In genomic region chr12:51838036-51838435, GRCh38 we compare ENCODE assay signal across 24 cellular contexts. TPM values are rescaled to one million over a fixed set of nuclear protein-coding genes. Genes with fewer than 3 reads are reported as not detected.
"Had no signal": no experiment of that assay in that cellular context is flagged by ENCODE, and none has a peak within 500 bp of the region (broad histone marks: within the 10 kb centered on the region; RNA-seq: fewer than 3 reads in every experiment).

No MANE protein-coding gene starts in this region.

- H3K36me3 Mint-ChIP-seq: activated naive CD4-positive, alpha-beta T cell treated with anti-CD3 and anti-CD28 coated beads, Interleukin-2, amount 10 ng/mL, durations not matched to agents 7 days and 5 days; naive B cell; T-cell had no signal

- H3K4me3 Mint-ChIP-seq: activated B cell treated with CpG ODN at 0.5 μM for 24 hours; activated CD4-positive, alpha-beta memory T cell treated with anti-CD3 and anti-CD28 coated beads, Interleukin-2, amount 10 ng/mL, durations not matched to agents 7 days and 5 days; activated naive CD4-positive, alpha-beta T cell treated with anti-CD3 and anti-CD28 coated beads, Interleukin-2, amount 10 ng/mL, durations not matched to agents 7 days and 5 days; activated naive CD8-positive, alpha-beta T cell treated with anti-CD3 and anti-CD28 coated beads, Interleukin-2, amount 50 U/mL, for 24 hours; activated T-cell treated with anti-CD3 and anti-CD28 coated beads, Interleukin-2, amount 50 U/mL, for 24 hours; central memory CD8-positive, alpha-beta T cell; naive B cell; T-cell had no signal

- FAIRE-seq: urothelium cell line had no signal

- H3K9me3 Mint-ChIP-seq: activated B cell treated with CpG ODN at 0.5 μM for 24 hours; activated CD4-positive, alpha-beta memory T cell treated with anti-CD3 and anti-CD28 coated beads, Interleukin-2, amount 10 ng/mL, durations not matched to agents 7 days and 5 days; activated naive CD4-positive, alpha-beta T cell treated with anti-CD3 and anti-CD28 coated beads, Interleukin-2, amount 10 ng/mL, durations not matched to agents 7 days and 5 days; activated naive CD8-positive, alpha-beta T cell treated with anti-CD3 and anti-CD28 coated beads, Interleukin-2, amount 50 U/mL, for 24 hours; activated T-cell treated with anti-CD3 and anti-CD28 coated beads, Interleukin-2, amount 50 U/mL, for 24 hours; central memory CD8-positive, alpha-beta T cell; naive B cell; T-cell had no signal

- H3K36me3 ChIP-seq: brain microvascular endothelial cell, colonic mucosa, gastrocnemius medialis, heart left ventricle, sigmoid colon, thyroid gland had no signal

- H3K27ac ChIP-seq: brain microvascular endothelial cell, colonic mucosa, gastrocnemius medialis, heart left ventricle, sigmoid colon, thyroid gland had no signal

- H3K4me1 ChIP-seq: colonic mucosa, gastrocnemius medialis, sigmoid colon had no signal

- DNase-seq: activated B cell treated with CpG ODN at 0.5 μM for 24 hours; activated CD4-positive, alpha-beta memory T cell treated with anti-CD3 and anti-CD28 coated beads, Interleukin-2, amount 10 ng/mL, durations not matched to agents 7 days and 5 days; activated CD4-positive, alpha-beta T cell treated with anti-CD3 and anti-CD28 coated beads for 4 hours; activated naive CD4-positive, alpha-beta T cell treated with anti-CD3 and anti-CD28 coated beads, Interleukin-2, amount 10 ng/mL, durations not matched to agents 7 days and 5 days; activated naive CD8-positive, alpha-beta T cell treated with anti-CD3 and anti-CD28 coated beads, Interleukin-2, amount 50 U/mL, for 24 hours; activated T-cell treated with anti-CD3 and anti-CD28 coated beads, Interleukin-2, amount 50 U/mL, for 24 hours; anterior cingulate cortex; brain microvascular endothelial cell; colonic mucosa; effector CD4-positive, alpha-beta T cell; gastrocnemius medialis; heart left ventricle; left ventricle myocardium superior; naive B cell; posterior cingulate gyrus; sigmoid colon; stimulated activated naive CD4-positive, alpha-beta T cell; T-cell had no signal

- H3K27ac Mint-ChIP-seq: activated B cell treated with CpG ODN at 0.5 μM for 24 hours; activated CD4-positive, alpha-beta memory T cell treated with anti-CD3 and anti-CD28 coated beads, Interleukin-2, amount 10 ng/mL, durations not matched to agents 7 days and 5 days; activated naive CD4-positive, alpha-beta T cell treated with anti-CD3 and anti-CD28 coated beads, Interleukin-2, amount 10 ng/mL, durations not matched to agents 7 days and 5 days; activated naive CD8-positive, alpha-beta T cell treated with anti-CD3 and anti-CD28 coated beads, Interleukin-2, amount 50 U/mL, for 24 hours; activated T-cell treated with anti-CD3 and anti-CD28 coated beads, Interleukin-2, amount 50 U/mL, for 24 hours; T-cell had no signal

- ATAC-seq: activated naive CD8-positive, alpha-beta T cell treated with anti-CD3 and anti-CD28 coated beads, Interleukin-2, amount 50 U/mL, for 24 hours; esophagus mucosa; T-cell had no signal

- H3K27me3 ChIP-seq: colonic mucosa, thyroid gland had no signal

- H3K9me3 ChIP-seq: colonic mucosa, gastrocnemius medialis, heart left ventricle, sigmoid colon, thyroid gland had no signal

- H3K4me3 ChIP-seq: colonic mucosa, gastrocnemius medialis, heart left ventricle, sigmoid colon, thyroid gland had no signal

RNA-seq across cellular contexts. Expression of gene ANKRD33, which starts 49.9 kb away (rescaled TPM):
- total RNA-seq: activated B cell treated with CpG ODN at 0.5 μM for 24 hours; activated CD4-positive, alpha-beta memory T cell treated with anti-CD3 and anti-CD28 coated beads, Interleukin-2, amount 10 ng/mL, durations not matched to agents 7 days and 5 days; colonic mucosa; esophagus mucosa; gastrocnemius medialis; heart left ventricle; left ventricle myocardium superior; renal cortical epithelial cell; sigmoid colon; subcutaneous adipose tissue; T-cell; thyroid gland had no signal
- polyA plus RNA-seq: heart left ventricle had no signal
